Comparison of ENCODE assay signal across 1 cellular context in the genomic region with DNA sequence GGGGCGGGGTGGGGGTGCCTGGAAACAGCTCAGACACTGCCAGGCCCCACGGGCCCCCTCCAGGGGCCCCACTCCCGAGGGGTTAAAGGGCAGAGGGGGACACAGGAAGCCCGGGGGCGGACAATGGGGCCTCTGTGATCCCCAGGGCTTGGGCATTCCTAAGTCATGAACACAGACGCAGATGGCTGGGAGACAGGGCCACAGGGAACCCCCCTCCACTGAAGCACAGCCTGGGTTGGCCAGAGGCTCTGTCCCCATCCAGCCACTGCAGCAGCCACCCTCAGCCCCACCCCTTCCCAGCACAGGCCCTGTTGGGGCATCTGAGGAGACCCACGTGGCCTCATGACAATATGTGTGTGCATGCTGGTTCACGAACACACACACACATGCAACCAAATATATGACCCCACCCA.
TF ChIP-seq lines count a peak whose summit lies in the region.

No MANE protein-coding gene starts in this region.

TF ChIP-seq in GM23338, 12 proteins besides CTCF, POLR2A, EP300 and RAD21 (continued from another document):
- TF ChIP-seq, protein P1, sequence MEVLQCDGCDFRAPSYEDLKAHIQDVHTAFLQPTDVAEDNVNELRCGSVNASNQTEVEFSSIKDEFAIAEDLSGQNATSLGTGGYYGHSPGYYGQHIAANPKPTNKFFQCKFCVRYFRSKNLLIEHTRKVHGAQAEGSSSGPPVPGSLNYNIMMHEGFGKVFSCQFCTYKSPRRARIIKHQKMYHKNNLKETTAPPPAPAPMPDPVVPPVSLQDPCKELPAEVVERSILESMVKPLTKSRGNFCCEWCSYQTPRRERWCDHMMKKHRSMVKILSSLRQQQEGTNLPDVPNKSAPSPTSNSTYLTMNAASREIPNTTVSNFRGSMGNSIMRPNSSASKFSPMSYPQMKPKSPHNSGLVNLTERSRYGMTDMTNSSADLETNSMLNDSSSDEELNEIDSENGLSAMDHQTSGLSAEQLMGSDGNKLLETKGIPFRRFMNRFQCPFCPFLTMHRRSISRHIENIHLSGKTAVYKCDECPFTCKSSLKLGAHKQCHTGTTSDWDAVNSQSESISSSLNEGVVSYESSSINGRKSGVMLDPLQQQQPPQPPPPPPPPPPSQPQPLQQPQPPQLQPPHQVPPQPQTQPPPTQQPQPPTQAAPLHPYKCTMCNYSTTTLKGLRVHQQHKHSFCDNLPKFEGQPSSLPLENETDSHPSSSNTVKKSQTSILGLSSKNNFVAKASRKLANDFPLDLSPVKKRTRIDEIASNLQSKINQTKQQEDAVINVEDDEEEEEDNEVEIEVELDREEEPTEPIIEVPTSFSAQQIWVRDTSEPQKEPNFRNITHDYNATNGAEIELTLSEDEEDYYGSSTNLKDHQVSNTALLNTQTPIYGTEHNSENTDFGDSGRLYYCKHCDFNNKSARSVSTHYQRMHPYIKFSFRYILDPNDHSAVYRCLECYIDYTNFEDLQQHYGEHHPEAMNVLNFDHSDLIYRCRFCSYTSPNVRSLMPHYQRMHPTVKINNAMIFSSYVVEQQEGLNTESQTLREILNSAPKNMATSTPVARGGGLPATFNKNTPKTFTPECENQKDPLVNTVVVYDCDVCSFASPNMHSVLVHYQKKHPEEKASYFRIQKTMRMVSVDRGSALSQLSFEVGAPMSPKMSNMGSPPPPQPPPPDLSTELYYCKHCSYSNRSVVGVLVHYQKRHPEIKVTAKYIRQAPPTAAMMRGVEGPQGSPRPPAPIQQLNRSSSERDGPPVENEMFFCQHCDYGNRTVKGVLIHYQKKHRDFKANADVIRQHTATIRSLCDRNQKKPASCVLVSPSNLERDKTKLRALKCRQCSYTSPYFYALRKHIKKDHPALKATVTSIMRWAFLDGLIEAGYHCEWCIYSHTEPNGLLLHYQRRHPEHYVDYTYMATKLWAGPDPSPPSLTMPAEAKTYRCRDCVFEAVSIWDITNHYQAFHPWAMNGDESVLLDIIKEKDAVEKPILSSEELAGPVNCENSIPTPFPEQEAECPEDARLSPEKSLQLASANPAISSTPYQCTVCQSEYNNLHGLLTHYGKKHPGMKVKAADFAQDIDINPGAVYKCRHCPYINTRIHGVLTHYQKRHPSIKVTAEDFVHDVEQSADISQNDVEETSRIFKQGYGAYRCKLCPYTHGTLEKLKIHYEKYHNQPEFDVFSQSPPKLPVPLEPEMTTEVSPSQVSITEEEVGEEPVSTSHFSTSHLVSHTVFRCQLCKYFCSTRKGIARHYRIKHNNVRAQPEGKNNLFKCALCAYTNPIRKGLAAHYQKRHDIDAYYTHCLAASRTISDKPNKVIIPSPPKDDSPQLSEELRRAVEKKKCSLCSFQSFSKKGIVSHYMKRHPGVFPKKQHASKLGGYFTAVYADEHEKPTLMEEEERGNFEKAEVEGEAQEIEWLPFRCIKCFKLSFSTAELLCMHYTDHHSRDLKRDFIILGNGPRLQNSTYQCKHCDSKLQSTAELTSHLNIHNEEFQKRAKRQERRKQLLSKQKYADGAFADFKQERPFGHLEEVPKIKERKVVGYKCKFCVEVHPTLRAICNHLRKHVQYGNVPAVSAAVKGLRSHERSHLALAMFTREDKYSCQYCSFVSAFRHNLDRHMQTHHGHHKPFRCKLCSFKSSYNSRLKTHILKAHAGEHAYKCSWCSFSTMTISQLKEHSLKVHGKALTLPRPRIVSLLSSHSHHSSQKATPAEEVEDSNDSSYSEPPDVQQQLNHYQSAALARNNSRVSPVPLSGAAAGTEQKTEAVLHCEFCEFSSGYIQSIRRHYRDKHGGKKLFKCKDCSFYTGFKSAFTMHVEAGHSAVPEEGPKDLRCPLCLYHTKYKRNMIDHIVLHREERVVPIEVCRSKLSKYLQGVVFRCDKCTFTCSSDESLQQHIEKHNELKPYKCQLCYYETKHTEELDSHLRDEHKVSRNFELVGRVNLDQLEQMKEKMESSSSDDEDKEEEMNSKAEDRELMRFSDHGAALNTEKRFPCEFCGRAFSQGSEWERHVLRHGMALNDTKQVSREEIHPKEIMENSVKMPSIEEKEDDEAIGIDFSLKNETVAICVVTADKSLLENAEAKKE (CRISPR knock-in tag; IDR thresholded peaks at IDR 0.05), result no peak
